ENCODE assay signal across 34 cellular contexts in genomic region chr3:80998022-80998421, GRCh38.
"Had no signal": no experiment of that assay in that cellular context is flagged by ENCODE, and none has a peak within 500 bp of the region (broad histone marks: within the 10 kb centered on the region; RNA-seq: fewer than 3 reads in every experiment).

No MANE protein-coding gene starts in this region.

- H3K9me3 ChIP-seq: adrenal gland, body of pancreas, breast epithelium had no signal

- H3K4me3 ChIP-seq: adrenal gland, body of pancreas, breast epithelium had no signal

- H3K4me1 ChIP-seq: adrenal gland, body of pancreas, breast epithelium had no signal

- ATAC-seq: activated CD8-positive, alpha-beta T cell treated with anti-CD3 and anti-CD28 coated beads for 36 hours; activated naive CD4-positive, alpha-beta T cell treated with anti-CD3 and anti-CD28 coated beads, Interleukin-2, amount 50 U/mL, for 72 hours; activated T-cell treated with anti-CD3 and anti-CD28 coated beads, Interleukin-2, amount 50 U/mL, for 4 hours; activated T-cell treated with anti-CD3 and anti-CD28 coated beads, Interleukin-2, amount 50 U/mL, for 72 hours; activated T-helper 17 cell treated with anti-CD3 and anti-CD28 coated beads, Interleukin-2, amount 50 U/mL, for 72 hours; body of pancreas had no signal

- H3K27ac ChIP-seq: adrenal gland, body of pancreas, brain microvascular endothelial cell, breast epithelium, VCaP had no signal

- H3K27me3 ChIP-seq: adrenal gland, body of pancreas, brain microvascular endothelial cell, breast epithelium had no signal

- H3K36me3 ChIP-seq: adrenal gland, brain microvascular endothelial cell, breast epithelium had no signal

- DNase-seq: activated B cell treated with CpG ODN at 0.5 μM for 24 hours; activated CD4-positive, alpha-beta memory T cell treated with anti-CD3 and anti-CD28 coated beads for 36 hours; activated CD4-positive, alpha-beta T cell treated with anti-CD3 and anti-CD28 coated beads for 4 hours; activated CD4-positive, alpha-beta T cell treated with anti-CD3 and anti-CD28 coated beads, Interleukin-2, amount 10 ng/mL, durations not matched to agents 24 days and 14 days; activated CD4-positive, alpha-beta T cell treated with anti-CD3 and anti-CD28 coated beads, Interleukin-2, amount 50 U/mL, for 1 hour; activated CD4-positive, alpha-beta T cell treated with anti-CD3 and anti-CD28 coated beads, Interleukin-2, amount 50 U/mL, for 4 hours; activated CD4-positive, CD25-positive, alpha-beta regulatory T cell treated with anti-CD3 and anti-CD28 coated beads, Interleukin-2, amount 50 U/mL, for 72 hours; activated CD8-positive, alpha-beta memory T cell treated with anti-CD3 and anti-CD28 coated beads, Interleukin-2, amount 50 U/mL, for 4 hours; activated CD8-positive, alpha-beta T cell treated with anti-CD3 and anti-CD28 coated beads for 36 hours; activated effector memory CD4-positive, alpha-beta T cell treated with anti-CD3 and anti-CD28 coated beads, Interleukin-2, amount 50 U/mL, for 16 hours; activated gamma-delta T cell treated with Interleukin-2 at 50 U/mL for 16 hours; activated naive CD4-positive, alpha-beta T cell; activated naive CD4-positive, alpha-beta T cell treated with anti-CD3 and anti-CD28 coated beads for 36 hours; activated naive CD4-positive, alpha-beta T cell treated with anti-CD3 and anti-CD28 coated beads, Interleukin-2, amount 50 U/mL, for 16 hours; activated naive CD8-positive, alpha-beta T cell treated with anti-CD3 and anti-CD28 coated beads for 36 hours; activated T-cell treated with anti-CD3 and anti-CD28 coated beads for 4 hours; activated T-cell treated with anti-CD3 and anti-CD28 coated beads, Interleukin-2, amount 50 U/mL, for 1 hour; activated T-cell treated with anti-CD3 and anti-CD28 coated beads, Interleukin-2, amount 50 U/mL, for 4 hours; activated T-cell treated with anti-CD3 and anti-CD28 coated beads, Interleukin-2, amount 50 U/mL, for 72 hours; adrenal gland; amniotic stem cell; aorta; body of pancreas; brain microvascular endothelial cell; central memory CD4-positive, alpha-beta T cell; T-helper 1 cell; T-helper 2 cell; T-helper 9 cell had no signal

- FAIRE-seq: astrocyte, TTC549 had no signal
